2 cellular contexts compared by ENCODE assay signal in the genomic region with DNA sequence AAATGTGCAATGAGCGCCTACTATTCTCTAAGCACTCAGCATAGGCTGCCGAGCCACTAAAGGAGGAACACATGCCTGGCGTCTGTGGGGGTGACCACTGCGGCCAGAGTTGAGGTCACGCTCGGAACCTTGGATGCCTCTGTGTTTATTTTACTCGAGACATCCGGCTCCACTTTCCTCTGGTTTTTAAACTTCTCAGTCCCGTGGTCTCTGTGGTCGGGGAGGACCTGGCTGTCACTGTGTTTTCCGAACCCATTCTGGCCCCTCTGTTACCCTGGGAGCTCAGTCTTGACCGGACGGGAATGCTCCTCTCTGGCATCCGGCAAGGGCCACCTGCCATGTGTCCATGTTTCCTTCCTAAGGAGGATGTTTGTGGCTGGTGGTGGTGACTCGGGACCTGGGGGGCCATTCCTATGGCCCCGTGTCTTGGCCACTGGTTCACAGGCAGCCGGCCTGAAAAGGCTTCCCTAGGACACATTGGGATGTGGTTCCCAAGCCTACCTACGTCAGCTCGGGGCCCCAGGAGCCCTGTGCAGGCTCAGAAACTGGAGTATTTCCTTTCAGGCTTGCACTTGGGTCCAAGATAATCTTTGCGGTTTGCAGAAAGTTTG.
TF ChIP-seq lines count a peak whose summit lies in the region.

No MANE protein-coding gene starts in this region.

TF ChIP-seq in liver, 16 proteins besides CTCF, POLR2A, EP300 and RAD21:
- TF ChIP-seq EGR1 (IDR thresholded peaks at IDR 0.05; ENCODE audit: low read depth in 2 of 2) (peak in 1 of 2 donors; percentile 48), HNF4G (IDR thresholded peaks at IDR 0.05) (no peak), GABPA (IDR thresholded peaks at IDR 0.05 in 1 of 2, conservative IDR thresholded peaks at IDR 0.05 in 1 of 2) (no peak), NR2F2 (IDR thresholded peaks at IDR 0.05) (peak; percentile 89), JUND (IDR thresholded peaks at IDR 0.05) (no peak), YY1 (IDR thresholded peaks at IDR 0.05) (no peak), TAF1 (conservative IDR thresholded peaks at IDR 0.05) (no peak), FOXA2 (IDR thresholded peaks at IDR 0.05) (no peak), RXRA (IDR thresholded peaks at IDR 0.05) (peak; percentile 53 to 69), SP1 (IDR thresholded peaks at IDR 0.05) (no peak), HNF4A (conservative IDR thresholded peaks at IDR 0.05) (no peak), FOXA1 (IDR thresholded peaks at IDR 0.05) (no peak)
- TF ChIP-seq, protein P1, sequence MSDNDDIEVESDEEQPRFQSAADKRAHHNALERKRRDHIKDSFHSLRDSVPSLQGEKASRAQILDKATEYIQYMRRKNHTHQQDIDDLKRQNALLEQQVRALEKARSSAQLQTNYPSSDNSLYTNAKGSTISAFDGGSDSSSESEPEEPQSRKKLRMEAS (IDR thresholded peaks at IDR 0.05) = peak; percentile 46
- TF ChIP-seq, protein P2, sequence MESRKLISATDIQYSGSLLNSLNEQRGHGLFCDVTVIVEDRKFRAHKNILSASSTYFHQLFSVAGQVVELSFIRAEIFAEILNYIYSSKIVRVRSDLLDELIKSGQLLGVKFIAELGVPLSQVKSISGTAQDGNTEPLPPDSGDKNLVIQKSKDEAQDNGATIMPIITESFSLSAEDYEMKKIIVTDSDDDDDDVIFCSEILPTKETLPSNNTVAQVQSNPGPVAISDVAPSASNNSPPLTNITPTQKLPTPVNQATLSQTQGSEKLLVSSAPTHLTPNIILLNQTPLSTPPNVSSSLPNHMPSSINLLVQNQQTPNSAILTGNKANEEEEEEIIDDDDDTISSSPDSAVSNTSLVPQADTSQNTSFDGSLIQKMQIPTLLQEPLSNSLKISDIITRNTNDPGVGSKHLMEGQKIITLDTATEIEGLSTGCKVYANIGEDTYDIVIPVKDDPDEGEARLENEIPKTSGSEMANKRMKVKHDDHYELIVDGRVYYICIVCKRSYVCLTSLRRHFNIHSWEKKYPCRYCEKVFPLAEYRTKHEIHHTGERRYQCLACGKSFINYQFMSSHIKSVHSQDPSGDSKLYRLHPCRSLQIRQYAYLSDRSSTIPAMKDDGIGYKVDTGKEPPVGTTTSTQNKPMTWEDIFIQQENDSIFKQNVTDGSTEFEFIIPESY (IDR thresholded peaks at IDR 0.05) = no peak
- TF ChIP-seq, protein P3, sequence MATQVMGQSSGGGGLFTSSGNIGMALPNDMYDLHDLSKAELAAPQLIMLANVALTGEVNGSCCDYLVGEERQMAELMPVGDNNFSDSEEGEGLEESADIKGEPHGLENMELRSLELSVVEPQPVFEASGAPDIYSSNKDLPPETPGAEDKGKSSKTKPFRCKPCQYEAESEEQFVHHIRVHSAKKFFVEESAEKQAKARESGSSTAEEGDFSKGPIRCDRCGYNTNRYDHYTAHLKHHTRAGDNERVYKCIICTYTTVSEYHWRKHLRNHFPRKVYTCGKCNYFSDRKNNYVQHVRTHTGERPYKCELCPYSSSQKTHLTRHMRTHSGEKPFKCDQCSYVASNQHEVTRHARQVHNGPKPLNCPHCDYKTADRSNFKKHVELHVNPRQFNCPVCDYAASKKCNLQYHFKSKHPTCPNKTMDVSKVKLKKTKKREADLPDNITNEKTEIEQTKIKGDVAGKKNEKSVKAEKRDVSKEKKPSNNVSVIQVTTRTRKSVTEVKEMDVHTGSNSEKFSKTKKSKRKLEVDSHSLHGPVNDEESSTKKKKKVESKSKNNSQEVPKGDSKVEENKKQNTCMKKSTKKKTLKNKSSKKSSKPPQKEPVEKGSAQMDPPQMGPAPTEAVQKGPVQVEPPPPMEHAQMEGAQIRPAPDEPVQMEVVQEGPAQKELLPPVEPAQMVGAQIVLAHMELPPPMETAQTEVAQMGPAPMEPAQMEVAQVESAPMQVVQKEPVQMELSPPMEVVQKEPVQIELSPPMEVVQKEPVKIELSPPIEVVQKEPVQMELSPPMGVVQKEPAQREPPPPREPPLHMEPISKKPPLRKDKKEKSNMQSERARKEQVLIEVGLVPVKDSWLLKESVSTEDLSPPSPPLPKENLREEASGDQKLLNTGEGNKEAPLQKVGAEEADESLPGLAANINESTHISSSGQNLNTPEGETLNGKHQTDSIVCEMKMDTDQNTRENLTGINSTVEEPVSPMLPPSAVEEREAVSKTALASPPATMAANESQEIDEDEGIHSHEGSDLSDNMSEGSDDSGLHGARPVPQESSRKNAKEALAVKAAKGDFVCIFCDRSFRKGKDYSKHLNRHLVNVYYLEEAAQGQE (IDR thresholded peaks at IDR 0.05) = no peak
- TF ChIP-seq, protein P4, sequence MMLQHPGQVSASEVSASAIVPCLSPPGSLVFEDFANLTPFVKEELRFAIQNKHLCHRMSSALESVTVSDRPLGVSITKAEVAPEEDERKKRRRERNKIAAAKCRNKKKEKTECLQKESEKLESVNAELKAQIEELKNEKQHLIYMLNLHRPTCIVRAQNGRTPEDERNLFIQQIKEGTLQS (IDR thresholded peaks at IDR 0.05) = no peak
TF ChIP-seq in liver: peak in this region for 4.

TF ChIP-seq in HepG2, 621 proteins besides CTCF, POLR2A, EP300 and RAD21:
- TF ChIP-seq PAF1 (CRISPR knock-in tag; IDR thresholded peaks at IDR 0.05) = no peak
- TF ChIP-seq SYNCRIP (IDR thresholded peaks at IDR 0.05; ENCODE audit: insufficient read depth, low read depth, low read length) = no peak
- TF ChIP-seq ZNF629 (CRISPR knock-in tag; conservative IDR thresholded peaks at IDR 0.05) = no peak
- TF ChIP-seq FOXK1 (CRISPR knock-in tag; IDR thresholded peaks at IDR 0.05; ENCODE audit: borderline replicate concordance, low read depth) = no peak
- TF ChIP-seq, protein P5, sequence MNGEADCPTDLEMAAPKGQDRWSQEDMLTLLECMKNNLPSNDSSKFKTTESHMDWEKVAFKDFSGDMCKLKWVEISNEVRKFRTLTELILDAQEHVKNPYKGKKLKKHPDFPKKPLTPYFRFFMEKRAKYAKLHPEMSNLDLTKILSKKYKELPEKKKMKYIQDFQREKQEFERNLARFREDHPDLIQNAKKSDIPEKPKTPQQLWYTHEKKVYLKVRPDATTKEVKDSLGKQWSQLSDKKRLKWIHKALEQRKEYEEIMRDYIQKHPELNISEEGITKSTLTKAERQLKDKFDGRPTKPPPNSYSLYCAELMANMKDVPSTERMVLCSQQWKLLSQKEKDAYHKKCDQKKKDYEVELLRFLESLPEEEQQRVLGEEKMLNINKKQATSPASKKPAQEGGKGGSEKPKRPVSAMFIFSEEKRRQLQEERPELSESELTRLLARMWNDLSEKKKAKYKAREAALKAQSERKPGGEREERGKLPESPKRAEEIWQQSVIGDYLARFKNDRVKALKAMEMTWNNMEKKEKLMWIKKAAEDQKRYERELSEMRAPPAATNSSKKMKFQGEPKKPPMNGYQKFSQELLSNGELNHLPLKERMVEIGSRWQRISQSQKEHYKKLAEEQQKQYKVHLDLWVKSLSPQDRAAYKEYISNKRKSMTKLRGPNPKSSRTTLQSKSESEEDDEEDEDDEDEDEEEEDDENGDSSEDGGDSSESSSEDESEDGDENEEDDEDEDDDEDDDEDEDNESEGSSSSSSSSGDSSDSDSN (CRISPR knock-in tag; IDR thresholded peaks at IDR 0.05) = no peak
- no peak for TF ChIP-seq PRMT3 (CRISPR knock-in tag; IDR thresholded peaks at IDR 0.05; ENCODE audit: borderline replicate concordance, low read depth)
- TF ChIP-seq TOPORS (CRISPR knock-in tag; IDR thresholded peaks at IDR 0.05) = no peak
- no peak for TF ChIP-seq ZNF17 (CRISPR knock-in tag; IDR thresholded peaks at IDR 0.05)
- no peak for TF ChIP-seq IRX3 (CRISPR knock-in tag; IDR thresholded peaks at IDR 0.05; ENCODE audit: borderline replicate concordance, low read depth)
- TF ChIP-seq ZNF672 (CRISPR knock-in tag; IDR thresholded peaks at IDR 0.05) = no peak
- TF ChIP-seq, protein P6, sequence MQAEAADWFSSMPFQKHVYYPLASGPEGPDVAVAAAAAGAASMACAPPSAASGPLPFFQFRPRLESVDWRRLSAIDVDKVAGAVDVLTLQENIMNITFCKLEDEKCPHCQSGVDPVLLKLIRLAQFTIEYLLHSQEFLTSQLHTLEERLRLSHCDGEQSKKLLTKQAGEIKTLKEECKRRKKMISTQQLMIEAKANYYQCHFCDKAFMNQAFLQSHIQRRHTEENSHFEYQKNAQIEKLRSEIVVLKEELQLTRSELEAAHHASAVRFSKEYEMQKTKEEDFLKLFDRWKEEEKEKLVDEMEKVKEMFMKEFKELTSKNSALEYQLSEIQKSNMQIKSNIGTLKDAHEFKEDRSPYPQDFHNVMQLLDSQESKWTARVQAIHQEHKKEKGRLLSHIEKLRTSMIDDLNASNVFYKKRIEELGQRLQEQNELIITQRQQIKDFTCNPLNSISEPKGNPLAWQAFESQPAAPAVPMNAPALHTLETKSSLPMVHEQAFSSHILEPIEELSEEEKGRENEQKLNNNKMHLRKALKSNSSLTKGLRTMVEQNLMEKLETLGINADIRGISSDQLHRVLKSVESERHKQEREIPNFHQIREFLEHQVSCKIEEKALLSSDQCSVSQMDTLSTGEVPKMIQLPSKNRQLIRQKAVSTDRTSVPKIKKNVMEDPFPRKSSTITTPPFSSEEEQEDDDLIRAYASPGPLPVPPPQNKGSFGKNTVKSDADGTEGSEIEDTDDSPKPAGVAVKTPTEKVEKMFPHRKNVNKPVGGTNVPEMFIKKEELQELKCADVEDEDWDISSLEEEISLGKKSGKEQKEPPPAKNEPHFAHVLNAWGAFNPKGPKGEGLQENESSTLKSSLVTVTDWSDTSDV (CRISPR knock-in tag; IDR thresholded peaks at IDR 0.05) = no peak
- no peak for TF ChIP-seq ZNF441 (CRISPR knock-in tag; IDR thresholded peaks at IDR 0.05; ENCODE audit: borderline replicate concordance)
- TF ChIP-seq, protein P7, sequence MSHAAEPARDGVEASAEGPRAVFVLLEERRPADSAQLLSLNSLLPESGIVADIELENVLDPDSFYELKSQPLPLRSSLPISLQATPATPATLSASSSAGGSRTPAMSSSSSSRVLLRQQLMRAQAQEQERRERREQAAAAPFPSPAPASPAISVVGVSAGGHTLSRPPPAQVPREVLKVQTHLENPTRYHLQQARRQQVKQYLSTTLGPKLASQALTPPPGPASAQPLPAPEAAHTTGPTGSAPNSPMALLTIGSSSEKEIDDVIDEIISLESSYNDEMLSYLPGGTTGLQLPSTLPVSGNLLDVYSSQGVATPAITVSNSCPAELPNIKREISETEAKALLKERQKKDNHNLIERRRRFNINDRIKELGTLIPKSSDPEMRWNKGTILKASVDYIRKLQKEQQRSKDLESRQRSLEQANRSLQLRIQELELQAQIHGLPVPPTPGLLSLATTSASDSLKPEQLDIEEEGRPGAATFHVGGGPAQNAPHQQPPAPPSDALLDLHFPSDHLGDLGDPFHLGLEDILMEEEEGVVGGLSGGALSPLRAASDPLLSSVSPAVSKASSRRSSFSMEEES (CRISPR knock-in tag; IDR thresholded peaks at IDR 0.05) = no peak
